Comparison of ENCODE assay signal across 8 cellular contexts in genomic region chr9:127960410-127961165, GRCh38. TPM values are rescaled to one million over a fixed set of nuclear protein-coding genes. Genes with fewer than 3 reads are reported as not detected.
A peak's percentile ranks its signal among the peaks of the same experiment; 100 is the strongest.
DNase-seq lines count a peak whose midpoint lies in the region; ATAC-seq and TF ChIP-seq lines count a peak whose summit lies in the region.

No MANE protein-coding gene starts in this region.

- no peak overlapping the region for H2BK15ac ChIP-seq in neuronal stem cell (ENCODE audit: low read length)

- TF ChIP-seq CTCF in dorsolateral prefrontal cortex (IDR thresholded peaks at IDR 0.05 in 54 of 56, conservative IDR thresholded peaks at IDR 0.05 in 2 of 56; ENCODE audit: low read depth in 1 of 56, partially characterized antibody in 56 of 56): no peak

- H3K4me1 Mint-ChIP-seq in CD8-positive, alpha-beta memory T cell: peaks cover 83 to 96% (median 94%) of the 10 kb centered on the region in 3 donors
- peaks cover 7 to 8% of the 10 kb centered on the region in 2 donors for H3K4me1 Mint-ChIP-seq in natural killer cell treated with Interleukin-12 subunit alpha and Interleukin-12 subunit beta and Interleukin-15 and Interleukin-18, amount 100 ng/mL, for 72 hours (ENCODE audit: low read depth in 2 of 2)

- CTCF ChIA-PET in CD8-positive, alpha-beta memory T cell (lab: Charles Lee): interaction anchor here (0.9 to 27.7 kb wide), 4 partner anchors 14 to 71 kb away, joined by 3 to 485 read pairs (median 6); no protein-coding TSS in a partner anchor

- H3K36me3 ChIP-seq in CD8-positive, alpha-beta memory T cell (ENCODE audit: insufficient read depth, low read length): no peaks in the 10 kb centered on the region
- no peaks in the 10 kb centered on the region for H3K36me3 ChIP-seq in neuronal stem cell (replicated peaks in 1 of 2; ENCODE audit: control insufficient read depth in 2 of 2, insufficient read depth in 2 of 2, low read length in 2 of 2)

- H3K4me2 ChIP-seq in neuronal stem cell (ENCODE audit: insufficient read depth, low read length, poor library complexity, severe bottlenecking): no peak overlapping the region

- H2BK5ac ChIP-seq in neuronal stem cell (ENCODE audit: low read length): peak overlapping the region; percentile 42

- peak overlapping the region; percentile 38 for H3K9ac ChIP-seq in neuronal stem cell (ENCODE audit: low read depth, low read length, poor library complexity)

- peak overlapping the region; percentile 86 for H4K91ac ChIP-seq in neuronal stem cell (ENCODE audit: low read depth, low read length, poor library complexity)

- H3K79me1 ChIP-seq in neuronal stem cell (ENCODE audit: low read depth, low read length): peaks cover 13% of the 10 kb centered on the region

- WGBS in neuronal stem cell (ENCODE audit: extremely low coverage in 2 of 2, insufficient read length in 2 of 2, insufficient replicate concordance in 1 of 2), 2 donors: no CpG with 5 or more reads among the region's 11 CpGs

- peak overlapping the region; percentile 17 for H3K27ac ChIP-seq in CD8-positive, alpha-beta memory T cell (ENCODE audit: low read depth, low read length)
- H3K27ac ChIP-seq in dorsolateral prefrontal cortex (peak overlapping the region in 58 of 59 donors; percentile 26 to 100 (median 96)), neuronal stem cell (replicated peaks; ENCODE audit: low read length) (peak overlapping the region; percentile 60)

- peak overlapping the region; percentile 61 for H3K23ac ChIP-seq in neuronal stem cell (ENCODE audit: low read depth, low read length, poor library complexity)

- intact Hi-C loops in dorsolateral prefrontal cortex (cut with DNase I): no loop called here

- peak overlapping the region; percentile 71 for H2AK5ac ChIP-seq in neuronal stem cell (ENCODE audit: low read depth, low read length)

- H3K9me3 ChIP-seq in CD8-positive, alpha-beta memory T cell (ENCODE audit: low read length): no peaks in the 10 kb centered on the region
- no peaks in the 10 kb centered on the region for H3K9me3 ChIP-seq in neuronal stem cell (replicated peaks in 1 of 2; ENCODE audit: control insufficient read depth in 2 of 2, insufficient read depth in 1 of 2, low read depth in 1 of 2, low read length in 2 of 2)

- peak overlapping the region; percentile 24 for H3K4me3 ChIP-seq in CD8-positive, alpha-beta memory T cell (ENCODE audit: low read length)
- H3K4me3 ChIP-seq in dorsolateral prefrontal cortex (no peak overlapping the region), neuronal stem cell (ENCODE audit: low read length in 2 of 2) (no peak overlapping the region)

- H3K27ac Mint-ChIP-seq in CD8-positive, alpha-beta memory T cell: peak overlapping the region; percentile 52 to 94 (median 86)
- peak overlapping the region in 1 of 2 donors; percentile 9 for H3K27ac Mint-ChIP-seq in natural killer cell treated with Interleukin-12 subunit alpha and Interleukin-12 subunit beta and Interleukin-15 and Interleukin-18, amount 100 ng/mL, for 72 hours

- H3K27me3 ChIP-seq in CD8-positive, alpha-beta memory T cell (ENCODE audit: insufficient read depth, low read length, poor library complexity, severe bottlenecking): no peaks in the 10 kb centered on the region
- H3K27me3 ChIP-seq in dorsolateral prefrontal cortex (no peaks in the 10 kb centered on the region), neuronal stem cell (ENCODE audit: control insufficient read depth in 3 of 3, insufficient read depth in 3 of 3, low read depth in 1 of 3, low read length in 3 of 3) (no peaks in the 10 kb centered on the region)

- H3K4me1 ChIP-seq in CD8-positive, alpha-beta memory T cell (ENCODE audit: insufficient read depth, low read length): peaks cover 100% of the 10 kb centered on the region
- peaks cover 10 to 20% of the 10 kb centered on the region in 2 donors for H3K4me1 ChIP-seq in neuronal stem cell (ENCODE audit: control insufficient read depth in 2 of 2, insufficient read depth in 1 of 2, low read depth in 1 of 2, low read length in 2 of 2)

- H3K4ac ChIP-seq in neuronal stem cell (ENCODE audit: low read length): no peak overlapping the region

- ATAC-seq in GM18858 (IDR thresholded peaks at IDR 0.05; ENCODE audit: unreplicated experiment): no peak
- ATAC-seq in natural killer cell treated with Interleukin-12 subunit alpha and Interleukin-12 subunit beta and Interleukin-15 and Interleukin-18, amount 100 ng/mL, for 72 hours: no peak

- no peak overlapping the region for H4K8ac ChIP-seq in neuronal stem cell (ENCODE audit: low read depth, low read length)

- no peak overlapping the region for H2BK120ac ChIP-seq in neuronal stem cell (ENCODE audit: low read depth, low read length)

- H3K36me3 Mint-ChIP-seq in CD8-positive, alpha-beta memory T cell: peaks cover 0 to 66% (median 7%) of the 10 kb centered on the region in 3 donors
- H3K36me3 Mint-ChIP-seq in natural killer cell treated with Interleukin-12 subunit alpha and Interleukin-12 subunit beta and Interleukin-15 and Interleukin-18, amount 100 ng/mL, for 72 hours: no peaks in the 10 kb centered on the region

- H3K18ac ChIP-seq in neuronal stem cell (ENCODE audit: low read length): peak overlapping the region; percentile 90

- H2BK12ac ChIP-seq in neuronal stem cell (ENCODE audit: low read length): no peak overlapping the region

- POLR2A ChIA-PET in CD8-positive, alpha-beta memory T cell (lab: Charles Lee): no interaction called here

- no peak for DNase-seq in CD8-positive, alpha-beta memory T cell
- DNase-seq in NCI-H345 (lab: John Stamatoyannopoulos, UW) (peak; percentile 77), dorsolateral prefrontal cortex (no peak), neuronal stem cell (ENCODE audit: low spot score) (no peak), NCI-H774 (lab: John Stamatoyannopoulos, UW) (no peak), T-helper 9 cell (no peak)
- no peak for DNase-seq in natural killer cell treated with Interleukin-12 subunit alpha and Interleukin-12 subunit beta and Interleukin-15 and Interleukin-18, amount 100 ng/mL, for 72 hours (ENCODE audit: low spot score)

- H3K14ac ChIP-seq in neuronal stem cell (ENCODE audit: low read length): peak overlapping the region; percentile 4

- H3K9me3 Mint-ChIP-seq in CD8-positive, alpha-beta memory T cell: no peaks in the 10 kb centered on the region
- no peaks in the 10 kb centered on the region for H3K9me3 Mint-ChIP-seq in natural killer cell treated with Interleukin-12 subunit alpha and Interleukin-12 subunit beta and Interleukin-15 and Interleukin-18, amount 100 ng/mL, for 72 hours

- peak overlapping the region; percentile 4 to 56 (median 40) for H3K4me3 Mint-ChIP-seq in CD8-positive, alpha-beta memory T cell
- H3K4me3 Mint-ChIP-seq in natural killer cell treated with Interleukin-12 subunit alpha and Interleukin-12 subunit beta and Interleukin-15 and Interleukin-18, amount 100 ng/mL, for 72 hours: no peak overlapping the region

- no peaks in the 10 kb centered on the region for H3K27me3 Mint-ChIP-seq in CD8-positive, alpha-beta memory T cell
- H3K27me3 Mint-ChIP-seq in natural killer cell treated with Interleukin-12 subunit alpha and Interleukin-12 subunit beta and Interleukin-15 and Interleukin-18, amount 100 ng/mL, for 72 hours: no peaks in the 10 kb centered on the region

- no peak overlapping the region for H2AFZ ChIP-seq in neuronal stem cell (ENCODE audit: low read length)

RNA-seq across cellular contexts. Expression of gene EEIG1, which starts 20.2 kb away (rescaled TPM):
- total RNA-seq in CD8-positive, alpha-beta memory T cell: 10 to 100 TPM; 82.2 to 93.3 TPM
- polyA plus RNA-seq in CD8-positive, alpha-beta memory T cell: 167 TPM
- total RNA-seq in dorsolateral prefrontal cortex: 100 to 1,000 TPM in 117 of 120 experiments, 10 to 100 TPM in 3; 73.1 to 300 (median 141) TPM
- polyA plus RNA-seq in neuronal stem cell (2013, experiment 1 of 2): 22.0 TPM
- polyA plus RNA-seq in neuronal stem cell (2013, experiment 2 of 2): 22.8 TPM
- 10 to 100 TPM in 1 of 2 donors, 1 to 10 TPM in 1; 8.2 to 16.4 TPM for total RNA-seq in natural killer cell treated with Interleukin-12 subunit alpha and Interleukin-12 subunit beta and Interleukin-15 and Interleukin-18, amount 100 ng/mL, for 72 hours

RNA-seq across cellular contexts. Expression of gene DPM2, which starts 22.9 kb away (rescaled TPM):
- 10 to 100 TPM; 73.8 to 75.5 TPM for total RNA-seq in CD8-positive, alpha-beta memory T cell
- 52.2 TPM for polyA plus RNA-seq in CD8-positive, alpha-beta memory T cell
- total RNA-seq in dorsolateral prefrontal cortex: 10 to 100 TPM; 23.7 to 41.9 (median 31.9) TPM
- polyA plus RNA-seq in neuronal stem cell (2013, experiment 1 of 2): 27.5 TPM
- 25.3 TPM for polyA plus RNA-seq in neuronal stem cell (2013, experiment 2 of 2)
- total RNA-seq in natural killer cell treated with Interleukin-12 subunit alpha and Interleukin-12 subunit beta and Interleukin-15 and Interleukin-18, amount 100 ng/mL, for 72 hours: 10 to 100 TPM; 47.9 to 74.4 TPM

RNA-seq across cellular contexts. Expression of gene PIP5KL1, which starts 30.0 kb away (rescaled TPM):
- 1 to 10 TPM; 1.4 to 2.5 TPM for total RNA-seq in CD8-positive, alpha-beta memory T cell
- 0.89 TPM for polyA plus RNA-seq in CD8-positive, alpha-beta memory T cell
- 10 to 100 TPM in 5 of 120 experiments, 1 to 10 TPM in 115; 1.2 to 13.2 (median 5.0) TPM for total RNA-seq in dorsolateral prefrontal cortex
- 2.4 TPM for polyA plus RNA-seq in neuronal stem cell (2013, experiment 1 of 2)
- polyA plus RNA-seq in neuronal stem cell (2013, experiment 2 of 2): 2.5 TPM
- total RNA-seq in natural killer cell treated with Interleukin-12 subunit alpha and Interleukin-12 subunit beta and Interleukin-15 and Interleukin-18, amount 100 ng/mL, for 72 hours: 1 to 10 TPM; 2.7 to 3.7 TPM

RNA-seq across cellular contexts. Expression of gene ST6GALNAC4, which starts 43.7 kb away (rescaled TPM):
- total RNA-seq in CD8-positive, alpha-beta memory T cell: 10 to 100 TPM; 32.9 to 43.2 TPM
- polyA plus RNA-seq in CD8-positive, alpha-beta memory T cell: 28.7 TPM
- 10 to 100 TPM; 13.2 to 58.0 (median 23.6) TPM for total RNA-seq in dorsolateral prefrontal cortex
- polyA plus RNA-seq in neuronal stem cell (2013, experiment 1 of 2): 11.3 TPM
- polyA plus RNA-seq in neuronal stem cell (2013, experiment 2 of 2): 12.7 TPM
- total RNA-seq in natural killer cell treated with Interleukin-12 subunit alpha and Interleukin-12 subunit beta and Interleukin-15 and Interleukin-18, amount 100 ng/mL, for 72 hours: 10 to 100 TPM; 17.5 to 44.5 TPM

Comparison
In these comparisons a context has a peak if more than half of its experiments do, and no peak if none do; other contexts are left out.
1. H3K27ac ChIP-seq: peak in every context shown above with its lines; median percentile 96 in dorsolateral prefrontal cortex; 60 in neuronal stem cell; 17 in CD8-positive, alpha-beta memory T cell.
2. RNA of gene EEIG1, which starts 20.2 kb away (total RNA-seq): 73.1 to 300 TPM in dorsolateral prefrontal cortex and 82.2 to 93.3 TPM in CD8-positive, alpha-beta memory T cell; 8.2 to 16.4 TPM in natural killer cell treated with Interleukin-12 subunit alpha and Interleukin-12 subunit beta and Interleukin-15 and Interleukin-18, amount 100 ng/mL, for 72 hours; every median in the first group is over 4 times any median in the second.